11 cellular contexts compared by ENCODE assay signal in the genomic region with DNA sequence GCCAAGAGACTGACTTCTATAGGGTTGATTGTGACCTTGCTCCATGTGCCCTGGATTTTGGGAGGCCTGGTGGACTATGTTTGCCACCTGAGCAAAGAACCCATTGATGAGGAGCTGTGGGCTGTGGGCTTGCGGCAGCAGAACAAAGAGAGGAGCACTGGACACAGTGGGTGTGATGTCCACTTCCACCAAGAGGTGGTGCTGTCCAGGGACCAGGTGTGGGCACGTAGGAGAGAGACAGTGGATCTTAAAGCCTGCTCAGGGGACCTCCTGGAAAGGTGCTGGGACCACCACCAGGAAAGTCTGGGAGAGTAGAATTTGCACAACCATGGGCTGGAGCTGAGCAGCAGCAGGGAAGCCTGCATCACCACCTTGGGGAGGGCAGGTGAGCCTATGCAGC.
A peak's percentile ranks its signal among the peaks of the same experiment; 100 is the strongest.
DNase-seq lines count a peak whose midpoint lies in the region; ATAC-seq and TF ChIP-seq lines count a peak whose summit lies in the region.
"Had no signal": no experiment of that assay in that cellular context is flagged by ENCODE, and none has a peak within 500 bp of the region (broad histone marks: within the 10 kb centered on the region; RNA-seq: fewer than 3 reads in every experiment).

No MANE protein-coding gene starts in this region.

- peak; percentile 11 for DNase-seq in activated CD4-positive, alpha-beta T cell treated with anti-CD3 and anti-CD28 coated beads for 48 hours
- no peak for DNase-seq in activated CD4-positive, alpha-beta T cell treated with anti-CD3 and anti-CD28 coated beads, Interleukin-2, amount 50 U/mL, for 4 hours
- DNase-seq in epithelial cell of proximal tubule (ENCODE audit: low read depth) (no peak), retinal pigment epithelial cell (ENCODE audit: low read depth) (no peak), NCI-H1694 (lab: John Stamatoyannopoulos, UW) (no peak), cerebellar cortex (ENCODE audit: low spot score) (no peak)
- DNase-seq: HCEC 1CT, NCI-H1930, posterior cingulate gyrus had no signal

- no peaks in the 10 kb centered on the region for H3K9me3 ChIP-seq in OCI-LY3 (ENCODE audit: insufficient read depth, low read length)

- H3K4me3 ChIP-seq in OCI-LY3 (ENCODE audit: low read length) = no peak overlapping the region
- no peak overlapping the region for H3K4me3 ChIP-seq in epithelial cell of proximal tubule (ENCODE audit: low read depth, low read length)
- no peak overlapping the region for H3K4me3 ChIP-seq in retinal pigment epithelial cell (ENCODE audit: low read length)

- no peaks in the 10 kb centered on the region for H4K20me1 ChIP-seq in OCI-LY3 (ENCODE audit: insufficient read depth, low read length)

- TF ChIP-seq CTCF in OCI-LY3 (IDR thresholded peaks at IDR 0.05; ENCODE audit: low read depth, low read length) = 0 out of 2 replicates have a peak, but pooled peaks have one; percentile 10
- TF ChIP-seq CTCF in epithelial cell of proximal tubule (conservative IDR thresholded peaks at IDR 0.05; ENCODE audit: low read depth, low read length) = peak; percentile 52
- TF ChIP-seq CTCF in retinal pigment epithelial cell (conservative IDR thresholded peaks at IDR 0.05; ENCODE audit: low read depth, low read length) = peak; percentile 66

- no peak for ATAC-seq in GM18909 (IDR thresholded peaks at IDR 0.05; ENCODE audit: poor library complexity, unreplicated experiment)

- H3K4me2 ChIP-seq in OCI-LY3 (ENCODE audit: low read length) = no peak overlapping the region

- no peaks in the 10 kb centered on the region for H3K4me1 ChIP-seq in OCI-LY3 (ENCODE audit: low read length)

- no peak overlapping the region for H3K9ac ChIP-seq in OCI-LY3 (ENCODE audit: low read length)

- H3K27ac ChIP-seq in OCI-LY3 (ENCODE audit: low read length) = no peak overlapping the region

- H3K36me3 ChIP-seq in OCI-LY3 (replicated peaks; ENCODE audit: low read depth, low read length) = no peaks in the 10 kb centered on the region

- no peaks in the 10 kb centered on the region for H3K79me2 ChIP-seq in OCI-LY3 (ENCODE audit: low read length)

- peaks cover 2% of the 10 kb centered on the region; the same call in 1 of the 2 replicates for H3K27me3 ChIP-seq in OCI-LY3 (ENCODE audit: low read depth, low read length)

- no peak overlapping the region for H2AFZ ChIP-seq in OCI-LY3 (ENCODE audit: low read depth, low read length)

Comparison
In these comparisons a context has a peak if more than half of its experiments do, and no peak if none do; other contexts are left out.
1. CTCF ChIP-seq: peak in every context shown above with its lines; median percentile 66 in retinal pigment epithelial cell; 52 in epithelial cell of proximal tubule; 10 in OCI-LY3.